ENCODE assay signal across 8 cellular contexts in genomic region chr13:52652170-52652979, GRCh38. TPM values are rescaled to one million over a fixed set of nuclear protein-coding genes. Genes with fewer than 3 reads are reported as not detected.
A peak's percentile ranks its signal among the peaks of the same experiment; 100 is the strongest.
DNase-seq lines count a peak whose midpoint lies in the region; ATAC-seq and TF ChIP-seq lines count a peak whose summit lies in the region.

Gene SUGT1 (plus strand): TSS chr13:52652836. CDS start chr13:52652921, 85 bp downstream.

- H3K4me1 ChIP-seq in liver (ENCODE audit: control insufficient read depth in 4 of 4, insufficient read depth in 4 of 4, low read length in 3 of 4): peaks cover 2 to 25% (median 19%) of the 10 kb centered on the region in 4 donors

- WGBS in liver: under 1% methylated on average over 61 of the region's 61 CpGs

- peak within 1 kb of the TSS; percentile 84 to 92 for H3K9ac ChIP-seq in liver (ENCODE audit: low read depth in 1 of 2, low read length in 2 of 2)

- H3K4me1 Mint-ChIP-seq in CD4-positive, alpha-beta T cell (ENCODE audit: low read depth): peaks cover 12% of the 10 kb centered on the region

- peak within 1 kb of the TSS; percentile 93 for H3K27ac ChIP-seq in CD4-positive, alpha-beta T cell (ENCODE audit: low read depth, low read length)
- peak within 1 kb of the TSS; percentile 93 to 100 (median 99) for H3K27ac ChIP-seq in dorsolateral prefrontal cortex
- peak within 1 kb of the TSS; percentile 95 to 99 for H3K27ac ChIP-seq in liver (ENCODE audit: low read depth in 1 of 2, low read length in 2 of 2)

- no peaks in the 10 kb centered on the region for H3K9me3 Mint-ChIP-seq in CD4-positive, alpha-beta T cell

- no peak within 1 kb of the TSS for H3K4me3 Mint-ChIP-seq in CD4-positive, alpha-beta T cell

- H3K27me3 Mint-ChIP-seq in CD4-positive, alpha-beta T cell: no peaks in the 10 kb centered on the region

- intact Hi-C loops in CD4-positive, alpha-beta T cell (cut with DNase I, micrococcal nuclease): loop anchor here (1.0 to 10.0 kb wide), 6 partner anchors 35 to 838 kb away; partner anchors contain the start of genes CKAP2 (in 1 of the 2) and VPS36 (in 1 of the 2)
- intact Hi-C loops in dorsolateral prefrontal cortex (cut with DNase I): loop anchor here (1.0 to 5.0 kb wide), 4 partner anchors 35 to 135 kb away; partner anchors contain the start of gene CNMD (in 1 of the 2)

- peaks cover under 1 to 4% (median 2%) of the 10 kb centered on the region in 4 donors for H3K36me3 ChIP-seq in liver (ENCODE audit: control insufficient read depth in 4 of 4, insufficient read depth in 3 of 4, low read depth in 1 of 4, low read length in 3 of 4)

- H3K9me3 ChIP-seq in CD4-positive, alpha-beta T cell (ENCODE audit: control insufficient read depth, low read length): no peaks in the 10 kb centered on the region
- H3K9me3 ChIP-seq in liver (ENCODE audit: control insufficient read depth in 4 of 4, low read length in 3 of 4): no peaks in the 10 kb centered on the region

- CTCF ChIA-PET in CD4-positive, alpha-beta T cell (lab: Charles Lee): interaction anchor here (0.7 to 2.8 kb wide), 10 partner anchors 11 to 525 kb away, joined by 3 to 36 read pairs (median 4); partner anchors contain the start of gene VPS36

- peak; percentile 13 to 62 for TF ChIP-seq RAD21 in liver (IDR thresholded peaks at IDR 0.05)

- POLR2A ChIA-PET in CD4-positive, alpha-beta T cell (lab: Charles Lee): interaction anchor here (0.6 to 3.6 kb wide), 20 partner anchors 9 to 1199 kb away, joined by 3 to 148 read pairs (median 4); partner anchors contain the start of genes ALG11, CKAP2, HNRNPA1L2 and INTS6

- DNase-seq in CD4-positive, alpha-beta T cell: peak; percentile 88 to 96 (median 94)
- DNase-seq in NCI-H774 (lab: John Stamatoyannopoulos, UW) (peak; percentile 90), dorsolateral prefrontal cortex (peak; percentile 93 to 98 (median 96))
- peak; percentile 93 to 94 for DNase-seq in activated CD4-positive, alpha-beta T cell treated with anti-CD3 and anti-CD28 coated beads, Interleukin-2, amount 50 U/mL, for 4 hours
- DNase-seq in stimulated activated CD4-positive, alpha-beta T cell treated with anti-CD3 and anti-CD28 coated beads, Interleukin-4, amount 100 ng/mL, for 24 hours: peak; percentile 96

- H3K4me3 ChIP-seq in dorsolateral prefrontal cortex (peak within 1 kb of the TSS; percentile 63 to 98 (median 89)), liver (ENCODE audit: low read depth in 1 of 3, low read length in 3 of 3) (peak within 1 kb of the TSS; percentile 85 to 94 (median 91))

- ATAC-seq in CD4-positive, alpha-beta T cell (ENCODE audit: poor library complexity): peak; percentile 91
- ATAC-seq in GM19397 (IDR thresholded peaks at IDR 0.05; ENCODE audit: unreplicated experiment) (peak; percentile 97), HG03571 (IDR thresholded peaks at IDR 0.05; ENCODE audit: unreplicated experiment) (peak; percentile 95)

- H3K36me3 Mint-ChIP-seq in CD4-positive, alpha-beta T cell (ENCODE audit: low read depth): peaks cover 12% of the 10 kb centered on the region

- H3K27me3 ChIP-seq in CD4-positive, alpha-beta T cell (ENCODE audit: control insufficient read depth, insufficient read depth, low read length): no peaks in the 10 kb centered on the region
- H3K27me3 ChIP-seq in dorsolateral prefrontal cortex (no peaks in the 10 kb centered on the region), liver (ENCODE audit: control insufficient read depth in 4 of 4, insufficient read depth in 4 of 4, low read length in 3 of 4) (no peaks in the 10 kb centered on the region)

- TF ChIP-seq CTCF in CD4-positive, alpha-beta T cell (IDR thresholded peaks at IDR 0.05): peak; percentile 58
- TF ChIP-seq CTCF in dorsolateral prefrontal cortex (IDR thresholded peaks at IDR 0.05 in 54 of 56, conservative IDR thresholded peaks at IDR 0.05 in 2 of 56; ENCODE audit: low read depth in 1 of 56, partially characterized antibody in 56 of 56): peak; percentile 24 to 76 (median 55)
- peak; percentile 46 for TF ChIP-seq CTCF in liver (IDR thresholded peaks at IDR 0.05; ENCODE audit: low read depth, low read length, missing input control)

- H3K27ac Mint-ChIP-seq in CD4-positive, alpha-beta T cell: no peak within 1 kb of the TSS

TF ChIP-seq in liver, 16 proteins besides CTCF, POLR2A, EP300 and RAD21:
- TF ChIP-seq GABPA (IDR thresholded peaks at IDR 0.05 in 1 of 2, conservative IDR thresholded peaks at IDR 0.05 in 1 of 2): peak; percentile 68 to 87
- no peak for TF ChIP-seq FOXA1 (IDR thresholded peaks at IDR 0.05)
- no peak for TF ChIP-seq HNF4G (IDR thresholded peaks at IDR 0.05)
- peak; percentile 59 for TF ChIP-seq SP1 (IDR thresholded peaks at IDR 0.05)
- TF ChIP-seq REST (IDR thresholded peaks at IDR 0.05): peak; percentile 78
- peak; percentile 22 to 27 for TF ChIP-seq JUND (IDR thresholded peaks at IDR 0.05)
- TF ChIP-seq RXRA (IDR thresholded peaks at IDR 0.05): peak; percentile 32 to 58
- TF ChIP-seq TAF1 (conservative IDR thresholded peaks at IDR 0.05): peak; percentile 86
- peak; percentile 85 for TF ChIP-seq MAX (IDR thresholded peaks at IDR 0.05)
- no peak for TF ChIP-seq FOXA2 (IDR thresholded peaks at IDR 0.05)
- peak; percentile 99 for TF ChIP-seq YY1 (IDR thresholded peaks at IDR 0.05)
- no peak for TF ChIP-seq HNF4A (conservative IDR thresholded peaks at IDR 0.05)
- peak; percentile 59 for TF ChIP-seq ATF3 (IDR thresholded peaks at IDR 0.05)
- peak; percentile 98 for TF ChIP-seq ZBTB33 (IDR thresholded peaks at IDR 0.05)
- TF ChIP-seq NR2F2 (IDR thresholded peaks at IDR 0.05): peak; percentile 67
- TF ChIP-seq EGR1 (IDR thresholded peaks at IDR 0.05; ENCODE audit: low read depth in 2 of 2): peak in 1 of 2 donors; percentile 24

RNA-seq across cellular contexts. Expression of gene SUGT1, which starts in this region (rescaled TPM):
- 10 to 100 TPM; 18.5 to 20.1 TPM for total RNA-seq in CD4-positive, alpha-beta T cell
- total RNA-seq in dorsolateral prefrontal cortex (100 to 1,000 TPM in 6 of 120 experiments, 10 to 100 TPM in 114; 53.9 to 120 (median 77.9) TPM), liver (10 to 100 TPM; 17.2 to 24.4 TPM)
- polyA plus RNA-seq in liver: 10 to 100 TPM; 15.5 to 24.9 TPM

Comparison
In these comparisons a context has a peak if more than half of its experiments do, and no peak if none do; other contexts are left out.
1. Peak in every context shown above with its lines: DNase-seq, ATAC-seq, H3K4me3 ChIP-seq and H3K27ac ChIP-seq.